1 cellular context compared by ENCODE assay signal in the genomic region with DNA sequence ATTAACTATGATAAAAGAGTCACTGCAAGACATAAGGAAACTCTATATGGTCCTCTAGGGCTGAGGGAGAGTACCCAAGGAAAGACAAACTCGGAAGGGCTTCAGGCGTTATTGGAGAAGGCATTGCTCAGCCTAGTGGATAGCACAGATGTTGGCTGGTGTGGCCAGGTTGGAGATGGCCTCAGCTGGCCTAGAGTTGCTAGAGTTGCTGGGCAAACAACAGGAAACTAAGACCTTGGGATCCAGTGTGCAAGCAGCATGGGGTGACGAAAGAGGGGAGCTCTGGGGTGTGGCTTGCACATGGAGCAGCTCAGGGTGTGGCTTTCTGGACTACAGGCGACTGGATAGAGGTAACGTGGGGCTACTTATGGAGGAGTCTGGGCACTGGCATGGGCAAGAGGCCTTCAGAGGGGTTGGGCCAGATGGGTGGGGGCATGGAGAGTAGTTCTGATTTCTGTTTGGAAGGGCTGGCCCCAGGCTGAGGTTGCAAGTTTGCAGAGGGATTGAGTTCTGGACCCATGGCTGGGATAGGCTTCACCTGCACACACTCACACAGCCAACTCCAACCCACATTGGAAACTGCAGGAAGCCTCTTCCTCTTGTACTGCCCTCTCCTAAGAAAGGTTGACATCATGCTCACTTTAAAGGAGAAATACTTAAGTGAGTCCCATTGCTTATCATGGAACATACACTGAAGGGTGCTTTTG.
A peak's percentile ranks its signal among the peaks of the same experiment; 100 is the strongest.
TF ChIP-seq lines count a peak whose summit lies in the region.

No MANE protein-coding gene starts in this region.

TF ChIP-seq in HepG2, 621 proteins besides CTCF, POLR2A, EP300 and RAD21 (continued from another document and continues in another):
- TF ChIP-seq, protein P1, sequence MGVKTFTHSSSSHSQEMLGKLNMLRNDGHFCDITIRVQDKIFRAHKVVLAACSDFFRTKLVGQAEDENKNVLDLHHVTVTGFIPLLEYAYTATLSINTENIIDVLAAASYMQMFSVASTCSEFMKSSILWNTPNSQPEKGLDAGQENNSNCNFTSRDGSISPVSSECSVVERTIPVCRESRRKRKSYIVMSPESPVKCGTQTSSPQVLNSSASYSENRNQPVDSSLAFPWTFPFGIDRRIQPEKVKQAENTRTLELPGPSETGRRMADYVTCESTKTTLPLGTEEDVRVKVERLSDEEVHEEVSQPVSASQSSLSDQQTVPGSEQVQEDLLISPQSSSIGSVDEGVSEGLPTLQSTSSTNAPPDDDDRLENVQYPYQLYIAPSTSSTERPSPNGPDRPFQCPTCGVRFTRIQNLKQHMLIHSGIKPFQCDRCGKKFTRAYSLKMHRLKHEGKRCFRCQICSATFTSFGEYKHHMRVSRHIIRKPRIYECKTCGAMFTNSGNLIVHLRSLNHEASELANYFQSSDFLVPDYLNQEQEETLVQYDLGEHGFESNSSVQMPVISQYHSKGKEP (CRISPR knock-in tag; IDR thresholded peaks at IDR 0.05), result 0 out of 2 replicates have a peak, but pooled peaks have one; percentile 16
- no peak; a peak in 1 of 4 replicates for TF ChIP-seq NR2F1 (CRISPR knock-in tag; IDR thresholded peaks at IDR 0.05)
- no peak for TF ChIP-seq KLF12 (CRISPR knock-in tag; IDR thresholded peaks at IDR 0.05; ENCODE audit: borderline replicate concordance)
- TF ChIP-seq ZKSCAN1 (IDR thresholded peaks at IDR 0.05; ENCODE audit: low read length), result no peak
- TF ChIP-seq, protein P2, sequence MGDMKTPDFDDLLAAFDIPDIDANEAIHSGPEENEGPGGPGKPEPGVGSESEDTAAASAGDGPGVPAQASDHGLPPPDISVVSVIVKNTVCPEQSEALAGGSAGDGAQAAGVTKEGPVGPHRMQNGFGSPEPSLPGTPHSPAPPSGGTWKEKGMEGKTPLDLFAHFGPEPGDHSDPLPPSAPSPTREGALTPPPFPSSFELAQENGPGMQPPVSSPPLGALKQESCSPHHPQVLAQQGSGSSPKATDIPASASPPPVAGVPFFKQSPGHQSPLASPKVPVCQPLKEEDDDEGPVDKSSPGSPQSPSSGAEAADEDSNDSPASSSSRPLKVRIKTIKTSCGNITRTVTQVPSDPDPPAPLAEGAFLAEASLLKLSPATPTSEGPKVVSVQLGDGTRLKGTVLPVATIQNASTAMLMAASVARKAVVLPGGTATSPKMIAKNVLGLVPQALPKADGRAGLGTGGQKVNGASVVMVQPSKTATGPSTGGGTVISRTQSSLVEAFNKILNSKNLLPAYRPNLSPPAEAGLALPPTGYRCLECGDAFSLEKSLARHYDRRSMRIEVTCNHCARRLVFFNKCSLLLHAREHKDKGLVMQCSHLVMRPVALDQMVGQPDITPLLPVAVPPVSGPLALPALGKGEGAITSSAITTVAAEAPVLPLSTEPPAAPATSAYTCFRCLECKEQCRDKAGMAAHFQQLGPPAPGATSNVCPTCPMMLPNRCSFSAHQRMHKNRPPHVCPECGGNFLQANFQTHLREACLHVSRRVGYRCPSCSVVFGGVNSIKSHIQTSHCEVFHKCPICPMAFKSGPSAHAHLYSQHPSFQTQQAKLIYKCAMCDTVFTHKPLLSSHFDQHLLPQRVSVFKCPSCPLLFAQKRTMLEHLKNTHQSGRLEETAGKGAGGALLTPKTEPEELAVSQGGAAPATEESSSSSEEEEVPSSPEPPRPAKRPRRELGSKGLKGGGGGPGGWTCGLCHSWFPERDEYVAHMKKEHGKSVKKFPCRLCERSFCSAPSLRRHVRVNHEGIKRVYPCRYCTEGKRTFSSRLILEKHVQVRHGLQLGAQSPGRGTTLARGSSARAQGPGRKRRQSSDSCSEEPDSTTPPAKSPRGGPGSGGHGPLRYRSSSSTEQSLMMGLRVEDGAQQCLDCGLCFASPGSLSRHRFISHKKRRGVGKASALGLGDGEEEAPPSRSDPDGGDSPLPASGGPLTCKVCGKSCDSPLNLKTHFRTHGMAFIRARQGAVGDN (CRISPR knock-in tag; IDR thresholded peaks at IDR 0.05), result peak; percentile 46
- TF ChIP-seq PHF8 (CRISPR knock-in tag; IDR thresholded peaks at IDR 0.05), result 0 out of 2 replicates have a peak, but pooled peaks have one; percentile 31
- TF ChIP-seq ZBTB1 (CRISPR knock-in tag; IDR thresholded peaks at IDR 0.05; ENCODE audit: borderline replicate concordance), result no peak
- TF ChIP-seq, protein P3, sequence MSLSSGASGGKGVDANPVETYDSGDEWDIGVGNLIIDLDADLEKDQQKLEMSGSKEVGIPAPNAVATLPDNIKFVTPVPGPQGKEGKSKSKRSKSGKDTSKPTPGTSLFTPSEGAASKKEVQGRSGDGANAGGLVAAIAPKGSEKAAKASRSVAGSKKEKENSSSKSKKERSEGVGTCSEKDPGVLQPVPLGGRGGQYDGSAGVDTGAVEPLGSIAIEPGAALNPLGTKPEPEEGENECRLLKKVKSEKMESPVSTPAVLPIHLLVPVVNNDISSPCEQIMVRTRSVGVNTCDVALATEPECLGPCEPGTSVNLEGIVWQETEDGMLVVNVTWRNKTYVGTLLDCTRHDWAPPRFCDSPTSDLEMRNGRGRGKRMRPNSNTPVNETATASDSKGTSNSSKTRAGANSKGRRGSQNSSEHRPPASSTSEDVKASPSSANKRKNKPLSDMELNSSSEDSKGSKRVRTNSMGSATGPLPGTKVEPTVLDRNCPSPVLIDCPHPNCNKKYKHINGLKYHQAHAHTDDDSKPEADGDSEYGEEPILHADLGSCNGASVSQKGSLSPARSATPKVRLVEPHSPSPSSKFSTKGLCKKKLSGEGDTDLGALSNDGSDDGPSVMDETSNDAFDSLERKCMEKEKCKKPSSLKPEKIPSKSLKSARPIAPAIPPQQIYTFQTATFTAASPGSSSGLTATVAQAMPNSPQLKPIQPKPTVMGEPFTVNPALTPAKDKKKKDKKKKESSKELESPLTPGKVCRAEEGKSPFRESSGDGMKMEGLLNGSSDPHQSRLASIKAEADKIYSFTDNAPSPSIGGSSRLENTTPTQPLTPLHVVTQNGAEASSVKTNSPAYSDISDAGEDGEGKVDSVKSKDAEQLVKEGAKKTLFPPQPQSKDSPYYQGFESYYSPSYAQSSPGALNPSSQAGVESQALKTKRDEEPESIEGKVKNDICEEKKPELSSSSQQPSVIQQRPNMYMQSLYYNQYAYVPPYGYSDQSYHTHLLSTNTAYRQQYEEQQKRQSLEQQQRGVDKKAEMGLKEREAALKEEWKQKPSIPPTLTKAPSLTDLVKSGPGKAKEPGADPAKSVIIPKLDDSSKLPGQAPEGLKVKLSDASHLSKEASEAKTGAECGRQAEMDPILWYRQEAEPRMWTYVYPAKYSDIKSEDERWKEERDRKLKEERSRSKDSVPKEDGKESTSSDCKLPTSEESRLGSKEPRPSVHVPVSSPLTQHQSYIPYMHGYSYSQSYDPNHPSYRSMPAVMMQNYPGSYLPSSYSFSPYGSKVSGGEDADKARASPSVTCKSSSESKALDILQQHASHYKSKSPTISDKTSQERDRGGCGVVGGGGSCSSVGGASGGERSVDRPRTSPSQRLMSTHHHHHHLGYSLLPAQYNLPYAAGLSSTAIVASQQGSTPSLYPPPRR (CRISPR knock-in tag; IDR thresholded peaks at IDR 0.05; ENCODE audit: borderline replicate concordance), result no peak
- TF ChIP-seq HMGA1 (CRISPR knock-in tag; conservative IDR thresholded peaks at IDR 0.05), result no peak
- peak; percentile 49; the same call in 1 of the 2 replicates for TF ChIP-seq ZNF557 (CRISPR knock-in tag; IDR thresholded peaks at IDR 0.05)
- TF ChIP-seq ZNF724P (CRISPR knock-in tag; IDR thresholded peaks at IDR 0.05; ENCODE audit: borderline replicate concordance), result no peak
- no peak for TF ChIP-seq ZSCAN30 (CRISPR knock-in tag; IDR thresholded peaks at IDR 0.05)
- TF ChIP-seq, protein P4, sequence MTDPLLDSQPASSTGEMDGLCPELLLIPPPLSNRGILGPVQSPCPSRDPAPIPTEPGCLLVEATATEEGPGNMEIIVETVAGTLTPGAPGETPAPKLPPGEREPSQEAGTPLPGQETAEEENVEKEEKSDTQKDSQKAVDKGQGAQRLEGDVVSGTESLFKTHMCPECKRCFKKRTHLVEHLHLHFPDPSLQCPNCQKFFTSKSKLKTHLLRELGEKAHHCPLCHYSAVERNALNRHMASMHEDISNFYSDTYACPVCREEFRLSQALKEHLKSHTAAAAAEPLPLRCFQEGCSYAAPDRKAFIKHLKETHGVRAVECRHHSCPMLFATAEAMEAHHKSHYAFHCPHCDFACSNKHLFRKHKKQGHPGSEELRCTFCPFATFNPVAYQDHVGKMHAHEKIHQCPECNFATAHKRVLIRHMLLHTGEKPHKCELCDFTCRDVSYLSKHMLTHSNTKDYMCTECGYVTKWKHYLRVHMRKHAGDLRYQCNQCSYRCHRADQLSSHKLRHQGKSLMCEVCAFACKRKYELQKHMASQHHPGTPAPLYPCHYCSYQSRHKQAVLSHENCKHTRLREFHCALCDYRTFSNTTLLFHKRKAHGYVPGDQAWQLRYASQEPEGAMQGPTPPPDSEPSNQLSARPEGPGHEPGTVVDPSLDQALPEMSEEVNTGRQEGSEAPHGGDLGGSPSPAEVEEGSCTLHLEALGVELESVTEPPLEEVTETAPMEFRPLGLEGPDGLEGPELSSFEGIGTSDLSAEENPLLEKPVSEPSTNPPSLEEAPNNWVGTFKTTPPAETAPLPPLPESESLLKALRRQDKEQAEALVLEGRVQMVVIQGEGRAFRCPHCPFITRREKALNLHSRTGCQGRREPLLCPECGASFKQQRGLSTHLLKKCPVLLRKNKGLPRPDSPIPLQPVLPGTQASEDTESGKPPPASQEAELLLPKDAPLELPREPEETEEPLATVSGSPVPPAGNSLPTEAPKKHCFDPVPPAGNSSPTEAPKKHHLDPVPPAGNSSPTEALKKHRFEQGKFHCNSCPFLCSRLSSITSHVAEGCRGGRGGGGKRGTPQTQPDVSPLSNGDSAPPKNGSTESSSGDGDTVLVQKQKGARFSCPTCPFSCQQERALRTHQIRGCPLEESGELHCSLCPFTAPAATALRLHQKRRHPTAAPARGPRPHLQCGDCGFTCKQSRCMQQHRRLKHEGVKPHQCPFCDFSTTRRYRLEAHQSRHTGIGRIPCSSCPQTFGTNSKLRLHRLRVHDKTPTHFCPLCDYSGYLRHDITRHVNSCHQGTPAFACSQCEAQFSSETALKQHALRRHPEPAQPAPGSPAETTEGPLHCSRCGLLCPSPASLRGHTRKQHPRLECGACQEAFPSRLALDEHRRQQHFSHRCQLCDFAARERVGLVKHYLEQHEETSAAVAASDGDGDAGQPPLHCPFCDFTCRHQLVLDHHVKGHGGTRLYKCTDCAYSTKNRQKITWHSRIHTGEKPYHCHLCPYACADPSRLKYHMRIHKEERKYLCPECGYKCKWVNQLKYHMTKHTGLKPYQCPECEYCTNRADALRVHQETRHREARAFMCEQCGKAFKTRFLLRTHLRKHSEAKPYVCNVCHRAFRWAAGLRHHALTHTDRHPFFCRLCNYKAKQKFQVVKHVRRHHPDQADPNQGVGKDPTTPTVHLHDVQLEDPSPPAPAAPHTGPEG (CRISPR knock-in tag; IDR thresholded peaks at IDR 0.05), result 0 out of 2 replicates have a peak, but pooled peaks have one; percentile 64
- no peak for TF ChIP-seq TBX3 (IDR thresholded peaks at IDR 0.05; ENCODE audit: borderline replicate concordance)
- TF ChIP-seq ZNF772 (CRISPR knock-in tag; IDR thresholded peaks at IDR 0.05), result no peak; the same call in 1 of the 2 replicates
- no peak for TF ChIP-seq RAD51 (IDR thresholded peaks at IDR 0.05; ENCODE audit: borderline replicate concordance)
- no peak for TF ChIP-seq SP140L (CRISPR knock-in tag; IDR thresholded peaks at IDR 0.05; ENCODE audit: borderline replicate concordance)
- TF ChIP-seq, protein P5, sequence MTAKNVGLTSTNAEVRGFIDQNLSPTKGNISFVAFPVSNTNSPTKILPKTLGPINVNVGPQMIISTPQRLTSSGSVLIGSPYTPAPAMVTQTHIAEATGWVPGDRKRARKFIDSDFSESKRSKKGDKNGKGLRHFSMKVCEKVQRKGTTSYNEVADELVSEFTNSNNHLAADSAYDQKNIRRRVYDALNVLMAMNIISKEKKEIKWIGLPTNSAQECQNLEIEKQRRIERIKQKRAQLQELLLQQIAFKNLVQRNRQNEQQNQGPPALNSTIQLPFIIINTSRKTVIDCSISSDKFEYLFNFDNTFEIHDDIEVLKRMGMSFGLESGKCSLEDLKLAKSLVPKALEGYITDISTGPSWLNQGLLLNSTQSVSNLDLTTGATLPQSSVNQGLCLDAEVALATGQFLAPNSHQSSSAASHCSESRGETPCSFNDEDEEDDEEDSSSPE (CRISPR knock-in tag; IDR thresholded peaks at IDR 0.05), result no peak; the same call in 1 of the 2 replicates
- TF ChIP-seq, protein P6, sequence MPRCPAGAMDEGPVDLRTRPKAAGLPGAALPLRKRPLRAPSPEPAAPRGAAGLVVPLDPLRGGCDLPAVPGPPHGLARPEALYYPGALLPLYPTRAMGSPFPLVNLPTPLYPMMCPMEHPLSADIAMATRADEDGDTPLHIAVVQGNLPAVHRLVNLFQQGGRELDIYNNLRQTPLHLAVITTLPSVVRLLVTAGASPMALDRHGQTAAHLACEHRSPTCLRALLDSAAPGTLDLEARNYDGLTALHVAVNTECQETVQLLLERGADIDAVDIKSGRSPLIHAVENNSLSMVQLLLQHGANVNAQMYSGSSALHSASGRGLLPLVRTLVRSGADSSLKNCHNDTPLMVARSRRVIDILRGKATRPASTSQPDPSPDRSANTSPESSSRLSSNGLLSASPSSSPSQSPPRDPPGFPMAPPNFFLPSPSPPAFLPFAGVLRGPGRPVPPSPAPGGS (CRISPR knock-in tag; IDR thresholded peaks at IDR 0.05), result no peak; the same call in 1 of the 2 replicates
- TF ChIP-seq ZNF550 (CRISPR knock-in tag; IDR thresholded peaks at IDR 0.05; ENCODE audit: borderline replicate concordance), result no peak
- TF ChIP-seq ZNF430 (CRISPR knock-in tag; IDR thresholded peaks at IDR 0.05), result no peak; the same call in 1 of the 2 replicates
- TF ChIP-seq, protein P7, sequence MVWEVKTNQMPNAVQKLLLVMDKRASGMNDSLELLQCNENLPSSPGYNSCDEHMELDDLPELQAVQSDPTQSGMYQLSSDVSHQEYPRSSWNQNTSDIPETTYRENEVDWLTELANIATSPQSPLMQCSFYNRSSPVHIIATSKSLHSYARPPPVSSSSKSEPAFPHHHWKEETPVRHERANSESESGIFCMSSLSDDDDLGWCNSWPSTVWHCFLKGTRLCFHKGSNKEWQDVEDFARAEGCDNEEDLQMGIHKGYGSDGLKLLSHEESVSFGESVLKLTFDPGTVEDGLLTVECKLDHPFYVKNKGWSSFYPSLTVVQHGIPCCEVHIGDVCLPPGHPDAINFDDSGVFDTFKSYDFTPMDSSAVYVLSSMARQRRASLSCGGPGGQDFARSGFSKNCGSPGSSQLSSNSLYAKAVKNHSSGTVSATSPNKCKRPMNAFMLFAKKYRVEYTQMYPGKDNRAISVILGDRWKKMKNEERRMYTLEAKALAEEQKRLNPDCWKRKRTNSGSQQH (CRISPR knock-in tag; IDR thresholded peaks at IDR 0.05; ENCODE audit: low read depth), result no peak
- no peak for TF ChIP-seq ZNF776 (CRISPR knock-in tag; IDR thresholded peaks at IDR 0.05)
- 0 out of 2 replicates have a peak, but pooled peaks have one; percentile 12 for TF ChIP-seq HNF4A (CRISPR knock-in tag; IDR thresholded peaks at IDR 0.05)
- TF ChIP-seq ZBTB20 (CRISPR knock-in tag; IDR thresholded peaks at IDR 0.05; ENCODE audit: borderline replicate concordance, low read depth), result no peak
- no peak for TF ChIP-seq ZFP36 (IDR thresholded peaks at IDR 0.05; ENCODE audit: borderline replicate concordance, low read depth, low read length, partially characterized antibody)
- peak; percentile 47; the same call in 1 of the 2 replicates for TF ChIP-seq ZNF598 (CRISPR knock-in tag; IDR thresholded peaks at IDR 0.05; ENCODE audit: borderline replicate concordance)
- TF ChIP-seq SNAPC2 (CRISPR knock-in tag; IDR thresholded peaks at IDR 0.05), result peak; percentile 18; the same call in 1 of the 2 replicates
- no peak for TF ChIP-seq KAT8 (CRISPR knock-in tag; IDR thresholded peaks at IDR 0.05)
- no peak for TF ChIP-seq FOXP1 (IDR thresholded peaks at IDR 0.05)
- TF ChIP-seq FOXP1 (CRISPR knock-in tag; IDR thresholded peaks at IDR 0.05), result peak; percentile 8; the same call in 1 of the 2 replicates
- TF ChIP-seq, protein P8, sequence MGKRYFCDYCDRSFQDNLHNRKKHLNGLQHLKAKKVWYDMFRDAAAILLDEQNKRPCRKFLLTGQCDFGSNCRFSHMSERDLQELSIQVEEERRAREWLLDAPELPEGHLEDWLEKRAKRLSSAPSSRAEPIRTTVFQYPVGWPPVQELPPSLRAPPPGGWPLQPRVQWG (CRISPR knock-in tag; IDR thresholded peaks at IDR 0.05; ENCODE audit: borderline replicate concordance, low read depth), result no peak
- TF ChIP-seq KMT2A (CRISPR knock-in tag; IDR thresholded peaks at IDR 0.05), result 0 out of 2 replicates have a peak, but pooled peaks have one; percentile 6
- TF ChIP-seq U2AF2 (IDR thresholded peaks at IDR 0.05; ENCODE audit: low read depth, low read length), result no peak
